1 cellular context compared by ENCODE assay signal in the genomic region with DNA sequence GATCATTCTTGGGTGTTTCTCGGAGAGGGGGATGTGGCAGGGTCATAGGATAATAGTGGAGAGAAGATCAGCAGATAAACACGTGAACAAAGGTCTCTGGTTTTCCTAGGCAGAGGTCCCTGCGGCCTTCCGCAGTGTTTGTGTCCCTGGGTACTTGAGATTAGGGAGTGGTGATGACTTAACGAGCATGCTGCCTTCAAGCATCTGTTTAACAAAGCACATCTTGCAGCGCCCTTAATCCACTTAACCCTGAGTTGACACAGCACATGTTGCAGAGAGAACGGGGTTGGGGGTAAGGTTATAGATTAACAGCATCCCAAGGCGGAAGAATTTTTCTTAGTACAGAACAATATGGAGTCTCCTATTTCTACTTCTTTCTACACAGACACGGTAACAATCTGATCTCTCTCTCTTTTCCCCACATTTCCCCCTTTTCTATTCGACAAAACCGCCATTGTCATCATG.
TF ChIP-seq lines count a peak whose summit lies in the region.
"Not testable (repeated sequence)": the region's sequence is repeated elsewhere in the genome, so short reads cannot be mapped to it uniquely, and the experiment has no call there.

No MANE protein-coding gene starts in this region.

TF ChIP-seq in K562, 482 proteins besides CTCF, POLR2A, EP300 and RAD21:
- 0 out of 2 replicates have a peak, but pooled peaks have one; percentile 16 for TF ChIP-seq CC2D1A (IDR thresholded peaks at IDR 0.05)
- TF ChIP-seq, protein P1, sequence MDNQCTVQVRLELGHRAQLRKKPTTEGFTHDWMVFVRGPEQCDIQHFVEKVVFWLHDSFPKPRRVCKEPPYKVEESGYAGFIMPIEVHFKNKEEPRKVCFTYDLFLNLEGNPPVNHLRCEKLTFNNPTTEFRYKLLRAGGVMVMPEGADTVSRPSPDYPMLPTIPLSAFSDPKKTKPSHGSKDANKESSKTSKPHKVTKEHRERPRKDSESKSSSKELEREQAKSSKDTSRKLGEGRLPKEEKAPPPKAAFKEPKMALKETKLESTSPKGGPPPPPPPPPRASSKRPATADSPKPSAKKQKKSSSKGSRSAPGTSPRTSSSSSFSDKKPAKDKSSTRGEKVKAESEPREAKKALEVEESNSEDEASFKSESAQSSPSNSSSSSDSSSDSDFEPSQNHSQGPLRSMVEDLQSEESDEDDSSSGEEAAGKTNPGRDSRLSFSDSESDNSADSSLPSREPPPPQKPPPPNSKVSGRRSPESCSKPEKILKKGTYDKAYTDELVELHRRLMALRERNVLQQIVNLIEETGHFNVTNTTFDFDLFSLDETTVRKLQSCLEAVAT (IDR thresholded peaks at IDR 0.05), result peak in 1 of 2 experiments; percentile 64; a peak in 1 of 4 replicates
- TF ChIP-seq CXXC5 (CRISPR knock-in tag; IDR thresholded peaks at IDR 0.05), result peak; percentile 44; the same call in 1 of the 2 replicates
- peak; percentile 33; the same call in 1 of the 2 replicates for TF ChIP-seq TEAD4 (IDR thresholded peaks at IDR 0.05; ENCODE audit: low read length)
- not testable (repeated sequence) for TF ChIP-seq TEAD4 (CRISPR knock-in tag; IDR thresholded peaks at IDR 0.05; ENCODE audit: borderline replicate concordance)
- 0 out of 2 replicates have a peak, but pooled peaks have one; percentile 36 for TF ChIP-seq POLR2AphosphoS5 (IDR thresholded peaks at IDR 0.05; ENCODE audit: control insufficient read depth, insufficient read depth, low read depth, low read length)
- peak; percentile 27; the same call in 1 of the 2 replicates for TF ChIP-seq SMARCE1 (IDR thresholded peaks at IDR 0.05)
- TF ChIP-seq, protein P2, sequence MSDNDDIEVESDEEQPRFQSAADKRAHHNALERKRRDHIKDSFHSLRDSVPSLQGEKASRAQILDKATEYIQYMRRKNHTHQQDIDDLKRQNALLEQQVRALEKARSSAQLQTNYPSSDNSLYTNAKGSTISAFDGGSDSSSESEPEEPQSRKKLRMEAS (CRISPR knock-in tag; IDR thresholded peaks at IDR 0.05), result peak; percentile 79
- TF ChIP-seq KDM1A (IDR thresholded peaks at IDR 0.05), result peak; percentile 57 to 63
- TF ChIP-seq CBFA2T3 (IDR thresholded peaks at IDR 0.05), result peak; percentile 86
- TF ChIP-seq TCF3 (CRISPR knock-in tag; IDR thresholded peaks at IDR 0.05), result peak; percentile 74
- TF ChIP-seq, protein P3, sequence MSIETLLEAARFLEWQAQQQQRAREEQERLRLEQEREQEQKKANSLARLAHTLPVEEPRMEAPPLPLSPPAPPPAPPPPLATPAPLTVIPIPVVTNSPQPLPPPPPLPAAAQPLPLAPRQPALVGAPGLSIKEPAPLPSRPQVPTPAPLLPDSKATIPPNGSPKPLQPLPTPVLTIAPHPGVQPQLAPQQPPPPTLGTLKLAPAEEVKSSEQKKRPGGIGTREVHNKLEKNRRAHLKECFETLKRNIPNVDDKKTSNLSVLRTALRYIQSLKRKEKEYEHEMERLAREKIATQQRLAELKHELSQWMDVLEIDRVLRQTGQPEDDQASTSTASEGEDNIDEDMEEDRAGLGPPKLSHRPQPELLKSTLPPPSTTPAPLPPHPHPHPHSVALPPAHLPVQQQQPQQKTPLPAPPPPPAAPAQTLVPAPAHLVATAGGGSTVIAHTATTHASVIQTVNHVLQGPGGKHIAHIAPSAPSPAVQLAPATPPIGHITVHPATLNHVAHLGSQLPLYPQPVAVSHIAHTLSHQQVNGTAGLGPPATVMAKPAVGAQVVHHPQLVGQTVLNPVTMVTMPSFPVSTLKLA (conservative IDR thresholded peaks at IDR 0.05), result 0 out of 4 replicates have a peak, but pooled peaks of 1 of the 2 experiments have one; percentile 22
- peak in 1 of 2 experiments; percentile 40; a peak in 1 of 4 replicates for TF ChIP-seq HDAC1 (IDR thresholded peaks at IDR 0.05)
- peak; percentile 44; the same call in 1 of the 2 replicates for TF ChIP-seq NFIC (IDR thresholded peaks at IDR 0.05)
- TF ChIP-seq DPF2 (IDR thresholded peaks at IDR 0.05), result peak; percentile 21; the same call in 1 of the 2 replicates
- peak; percentile 57; the same call in 1 of the 2 replicates for TF ChIP-seq NCOR1 (IDR thresholded peaks at IDR 0.05)
- TF ChIP-seq CBFA2T2 (conservative IDR thresholded peaks at IDR 0.05), result peak; percentile 80
- TF ChIP-seq, protein P4, sequence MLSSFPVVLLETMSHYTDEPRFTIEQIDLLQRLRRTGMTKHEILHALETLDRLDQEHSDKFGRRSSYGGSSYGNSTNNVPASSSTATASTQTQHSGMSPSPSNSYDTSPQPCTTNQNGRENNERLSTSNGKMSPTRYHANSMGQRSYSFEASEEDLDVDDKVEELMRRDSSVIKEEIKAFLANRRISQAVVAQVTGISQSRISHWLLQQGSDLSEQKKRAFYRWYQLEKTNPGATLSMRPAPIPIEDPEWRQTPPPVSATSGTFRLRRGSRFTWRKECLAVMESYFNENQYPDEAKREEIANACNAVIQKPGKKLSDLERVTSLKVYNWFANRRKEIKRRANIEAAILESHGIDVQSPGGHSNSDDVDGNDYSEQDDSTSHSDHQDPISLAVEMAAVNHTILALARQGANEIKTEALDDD (IDR thresholded peaks at IDR 0.05), result peak; percentile 86
- TF ChIP-seq TAL1 (IDR thresholded peaks at IDR 0.05), result peak; percentile 70; the same call in 1 of the 2 replicates
- peak; percentile 69; the same call in 1 of the 2 replicates for TF ChIP-seq ARID1B (IDR thresholded peaks at IDR 0.05)
- TF ChIP-seq, protein P5, sequence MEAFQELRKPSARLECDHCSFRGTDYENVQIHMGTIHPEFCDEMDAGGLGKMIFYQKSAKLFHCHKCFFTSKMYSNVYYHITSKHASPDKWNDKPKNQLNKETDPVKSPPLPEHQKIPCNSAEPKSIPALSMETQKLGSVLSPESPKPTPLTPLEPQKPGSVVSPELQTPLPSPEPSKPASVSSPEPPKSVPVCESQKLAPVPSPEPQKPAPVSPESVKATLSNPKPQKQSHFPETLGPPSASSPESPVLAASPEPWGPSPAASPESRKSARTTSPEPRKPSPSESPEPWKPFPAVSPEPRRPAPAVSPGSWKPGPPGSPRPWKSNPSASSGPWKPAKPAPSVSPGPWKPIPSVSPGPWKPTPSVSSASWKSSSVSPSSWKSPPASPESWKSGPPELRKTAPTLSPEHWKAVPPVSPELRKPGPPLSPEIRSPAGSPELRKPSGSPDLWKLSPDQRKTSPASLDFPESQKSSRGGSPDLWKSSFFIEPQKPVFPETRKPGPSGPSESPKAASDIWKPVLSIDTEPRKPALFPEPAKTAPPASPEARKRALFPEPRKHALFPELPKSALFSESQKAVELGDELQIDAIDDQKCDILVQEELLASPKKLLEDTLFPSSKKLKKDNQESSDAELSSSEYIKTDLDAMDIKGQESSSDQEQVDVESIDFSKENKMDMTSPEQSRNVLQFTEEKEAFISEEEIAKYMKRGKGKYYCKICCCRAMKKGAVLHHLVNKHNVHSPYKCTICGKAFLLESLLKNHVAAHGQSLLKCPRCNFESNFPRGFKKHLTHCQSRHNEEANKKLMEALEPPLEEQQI (IDR thresholded peaks at IDR 0.05), result peak; percentile 23; the same call in 1 of the 2 replicates
- peak in 1 of 2 experiments; percentile 51; a peak in 2 of 4 replicates for TF ChIP-seq TRIM24 (IDR thresholded peaks at IDR 0.05)
